In the genomic region with DNA sequence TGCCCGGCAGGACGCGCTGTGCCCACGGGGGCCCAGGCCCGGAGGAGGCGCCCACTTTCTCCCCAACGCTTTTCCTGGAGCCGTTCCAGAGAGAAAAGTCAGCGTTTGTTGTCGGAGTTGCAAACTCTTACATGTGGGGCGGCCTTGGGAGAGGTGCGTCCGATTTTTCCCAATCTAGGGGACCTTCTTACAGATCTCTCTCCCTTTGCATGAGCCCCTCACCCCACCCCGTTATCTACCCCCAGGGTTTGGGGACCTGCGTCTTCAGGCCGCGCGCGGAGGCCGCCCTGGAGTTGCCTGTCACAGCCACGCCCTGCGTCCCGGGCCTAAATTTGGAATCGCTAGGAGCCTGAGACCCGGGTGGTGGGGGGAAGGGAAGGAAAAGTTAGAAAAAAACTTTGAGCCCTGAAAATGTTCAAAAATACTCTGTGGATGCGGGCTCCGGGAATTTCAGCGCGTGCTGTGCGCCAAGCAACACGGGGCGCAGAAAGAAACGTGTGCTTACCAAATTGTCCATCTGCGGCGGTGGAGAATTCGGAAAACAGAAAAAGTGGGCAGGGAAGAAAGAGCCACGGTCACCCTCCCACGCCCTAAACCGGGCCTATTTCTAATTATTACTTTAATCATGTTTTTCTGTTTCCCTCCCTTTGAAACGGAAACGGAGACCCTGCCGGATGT, we compare ENCODE assay signal across 8 cellular contexts. TPM values are rescaled to one million over a fixed set of nuclear protein-coding genes. Genes with fewer than 3 reads are reported as not detected.
DNase-seq lines count a peak whose midpoint lies in the region; ATAC-seq and TF ChIP-seq lines count a peak whose summit lies in the region.

No MANE protein-coding gene starts in this region.

- no peaks in the 10 kb centered on the region for H3K9me3 Mint-ChIP-seq in activated naive CD8-positive, alpha-beta T cell treated with anti-CD3 and anti-CD28 coated beads, Interleukin-2, amount 10 ng/mL, durations not matched to agents 7 days and 5 days

- DNase-seq in HK-2 (ENCODE audit: unreplicated experiment) (peak; percentile 8), hepatic stellate cell (ENCODE audit: low spot score) (peak; percentile 61), smooth muscle cell (lab: John Stamatoyannopoulos, UW; ENCODE audit: unreplicated experiment) (no peak), NCI-H2029 treated with DMSO at 0.1 percent for 48 hours (lab: John Stamatoyannopoulos, UW) (no peak), DMS53 (lab: John Stamatoyannopoulos, UW) (no peak), Ammon's horn (ENCODE audit: low spot score) (no peak)
- DNase-seq in activated naive CD8-positive, alpha-beta T cell treated with anti-CD3 and anti-CD28 coated beads, Interleukin-2, amount 10 ng/mL, durations not matched to agents 7 days and 5 days: no peak

- no peaks in the 10 kb centered on the region for H3K36me3 ChIP-seq in smooth muscle cell (ENCODE audit: low read depth)

- H3F3A ChIP-seq in smooth muscle cell (ENCODE audit: low read depth): peaks cover 27% of the 10 kb centered on the region

- POLR2A ChIA-PET in activated naive CD8-positive, alpha-beta T cell treated with anti-CD3 and anti-CD28 coated beads, Interleukin-2, amount 10 ng/mL, durations not matched to agents 7 days and 5 days (lab: Charles Lee): no interaction called here

- H3K79me2 ChIP-seq in smooth muscle cell (ENCODE audit: low read depth): peaks cover 42% of the 10 kb centered on the region

- H3K9ac ChIP-seq in smooth muscle cell (ENCODE audit: low read depth): peak overlapping the region; percentile 95

- peak overlapping the region; percentile 95 for H3K4me3 Mint-ChIP-seq in activated naive CD8-positive, alpha-beta T cell treated with anti-CD3 and anti-CD28 coated beads, Interleukin-2, amount 10 ng/mL, durations not matched to agents 7 days and 5 days

- peak overlapping the region; percentile 97 for H3K4me2 ChIP-seq in smooth muscle cell

- peak overlapping the region; percentile 88 for H3K27ac Mint-ChIP-seq in activated naive CD8-positive, alpha-beta T cell treated with anti-CD3 and anti-CD28 coated beads, Interleukin-2, amount 10 ng/mL, durations not matched to agents 7 days and 5 days

- H3K27ac ChIP-seq in smooth muscle cell (ENCODE audit: low read depth): peak overlapping the region; percentile 92

- WGBS in smooth muscle cell (ENCODE audit: low lambda C conversion rate): 2% methylated on average over 39 of the region's 42 CpGs

- H3K4me1 ChIP-seq in smooth muscle cell (ENCODE audit: low read depth): peaks cover 22% of the 10 kb centered on the region

- peaks cover 39% of the 10 kb centered on the region for H4K20me1 ChIP-seq in smooth muscle cell (ENCODE audit: low read depth)

- H3K4me3 ChIP-seq in smooth muscle cell: peak overlapping the region; percentile 86

- H3K36me3 Mint-ChIP-seq in activated naive CD8-positive, alpha-beta T cell treated with anti-CD3 and anti-CD28 coated beads, Interleukin-2, amount 10 ng/mL, durations not matched to agents 7 days and 5 days: peaks cover 11% of the 10 kb centered on the region

- no peak for TF ChIP-seq CTCF in smooth muscle cell (IDR thresholded peaks at IDR 0.05; ENCODE audit: borderline replicate concordance, insufficient read depth, poor library complexity, severe bottlenecking)

- ATAC-seq in GM18498 (IDR thresholded peaks at IDR 0.05; ENCODE audit: unreplicated experiment): peak; percentile 3
- ATAC-seq in activated naive CD8-positive, alpha-beta T cell treated with anti-CD3 and anti-CD28 coated beads, Interleukin-2, amount 10 ng/mL, durations not matched to agents 7 days and 5 days (ENCODE audit: low read depth): no peak

- H2AFZ ChIP-seq in smooth muscle cell (ENCODE audit: low read depth): peak overlapping the region; percentile 9

- H3K9me3 ChIP-seq in smooth muscle cell (replicated peaks; ENCODE audit: low read depth): no peaks in the 10 kb centered on the region

- H3K27me3 ChIP-seq in smooth muscle cell (ENCODE audit: low read depth): no peaks in the 10 kb centered on the region

- peaks cover 34% of the 10 kb centered on the region for H3K4me1 Mint-ChIP-seq in activated naive CD8-positive, alpha-beta T cell treated with anti-CD3 and anti-CD28 coated beads, Interleukin-2, amount 10 ng/mL, durations not matched to agents 7 days and 5 days

- no peaks in the 10 kb centered on the region for H3K27me3 Mint-ChIP-seq in activated naive CD8-positive, alpha-beta T cell treated with anti-CD3 and anti-CD28 coated beads, Interleukin-2, amount 10 ng/mL, durations not matched to agents 7 days and 5 days

RNA-seq across cellular contexts. Expression of a gene that starts 0.6 kb away (rescaled TPM):
- total RNA-seq in activated naive CD8-positive, alpha-beta T cell treated with anti-CD3 and anti-CD28 coated beads, Interleukin-2, amount 10 ng/mL, durations not matched to agents 7 days and 5 days: 100 to 1,000 TPM; 255 to 256 TPM
- 647 and 726 TPM in 2 replicates for total RNA-seq in smooth muscle cell
- 1,194 and 1,373 TPM in 2 replicates for polyA plus RNA-seq in smooth muscle cell

Comparison
In these comparisons a context has a peak if more than half of its experiments do, and no peak if none do; other contexts are left out.
1. DNase-seq: peak in HK-2 (single experiment) and hepatic stellate cell (single experiment); none in activated naive CD8-positive, alpha-beta T cell treated with anti-CD3 and anti-CD28 coated beads, Interleukin-2, amount 10 ng/mL, durations not matched to agents 7 days and 5 days (single experiment), smooth muscle cell (single experiment), NCI-H2029 treated with DMSO at 0.1 percent for 48 hours (single experiment), DMS53 (single experiment) and Ammon's horn (single experiment).